Comparison of ENCODE assay signal across 23 cellular contexts in genomic region chr1:223785808-223786207, GRCh38. TPM values are rescaled to one million over a fixed set of nuclear protein-coding genes. Genes with fewer than 3 reads are reported as not detected.
DNase-seq lines count a peak whose midpoint lies in the region; ATAC-seq and TF ChIP-seq lines count a peak whose summit lies in the region.
"Had no signal": no experiment of that assay in that cellular context is flagged by ENCODE, and none has a peak within 500 bp of the region (broad histone marks: within the 10 kb centered on the region; RNA-seq: fewer than 3 reads in every experiment).

No MANE protein-coding gene starts in this region.

- H3K9me3 Mint-ChIP-seq in activated T-cell treated with anti-CD3 and anti-CD28 coated beads, Interleukin-2, amount 50 U/mL, for 72 hours, result no peaks in the 10 kb centered on the region
- no peaks in the 10 kb centered on the region for H3K9me3 Mint-ChIP-seq in naive thymus-derived CD4-positive, alpha-beta T cell
- no peaks in the 10 kb centered on the region for H3K9me3 Mint-ChIP-seq in CD8-positive, alpha-beta T cell
- H3K9me3 Mint-ChIP-seq: CD4-positive, CD25-positive, alpha-beta regulatory T cell; GM23338; stimulated activated memory B cell treated with anti-CD40 and anti-IgM and Interleukin-4, amounts not matched to agents 10 μg/mL and 1 μg/mL and 100 μg/mL, for 72 hours had no signal

- peak overlapping the region; percentile 6 for H3K27ac ChIP-seq in rectal smooth muscle tissue (ENCODE audit: low read depth, low read length)
- no peak overlapping the region for H3K27ac ChIP-seq in naive thymus-derived CD4-positive, alpha-beta T cell (ENCODE audit: low read depth, low read length)
- no peak overlapping the region for H3K27ac ChIP-seq in CD8-positive, alpha-beta T cell (ENCODE audit: low read depth, low read length)
- H3K27ac ChIP-seq: epithelial cell of prostate, heart right ventricle, lower lobe of right lung, skin epidermis had no signal

- H3K4me1 Mint-ChIP-seq in activated T-cell treated with anti-CD3 and anti-CD28 coated beads, Interleukin-2, amount 50 U/mL, for 72 hours (ENCODE audit: low read depth), result no peaks in the 10 kb centered on the region
- H3K4me1 Mint-ChIP-seq in naive thymus-derived CD4-positive, alpha-beta T cell, result peaks cover 0 to 6% (median 0%) of the 10 kb centered on the region in 7 donors
- no peaks in the 10 kb centered on the region for H3K4me1 Mint-ChIP-seq in CD8-positive, alpha-beta T cell (ENCODE audit: low read depth)
- H3K4me1 Mint-ChIP-seq: GM23338; stimulated activated memory B cell treated with anti-CD40 and anti-IgM and Interleukin-4, amounts not matched to agents 10 μg/mL and 1 μg/mL and 100 μg/mL, for 72 hours had no signal

- intact Hi-C loops in naive thymus-derived CD4-positive, alpha-beta T cell (cut with micrococcal nuclease), result no loop called here
- intact Hi-C loops in CD8-positive, alpha-beta T cell (cut with DNase I, micrococcal nuclease), result no loop called here

- no peak overlapping the region for H3K9ac ChIP-seq in rectal smooth muscle tissue (ENCODE audit: low read length)

- CTCF ChIA-PET in naive thymus-derived CD4-positive, alpha-beta T cell (lab: Charles Lee), result no interaction called here
- CTCF ChIA-PET in CD8-positive, alpha-beta T cell (lab: Charles Lee), result no interaction called here

- no peak for TF ChIP-seq CTCF in CD8-positive, alpha-beta T cell (IDR thresholded peaks at IDR 0.05)

- H3K27ac Mint-ChIP-seq in activated T-cell treated with anti-CD3 and anti-CD28 coated beads, Interleukin-2, amount 50 U/mL, for 72 hours, result peak overlapping the region; percentile 73
- H3K27ac Mint-ChIP-seq in naive thymus-derived CD4-positive, alpha-beta T cell, result no peak overlapping the region
- no peak overlapping the region for H3K27ac Mint-ChIP-seq in CD8-positive, alpha-beta T cell
- H3K27ac Mint-ChIP-seq: GM23338; nephron; stimulated activated memory B cell treated with anti-CD40 and anti-IgM and Interleukin-4, amounts not matched to agents 10 μg/mL and 1 μg/mL and 100 μg/mL, for 72 hours had no signal

- peaks cover 4 to 13% of the 10 kb centered on the region in 2 donors for H3K36me3 Mint-ChIP-seq in activated T-cell treated with anti-CD3 and anti-CD28 coated beads, Interleukin-2, amount 50 U/mL, for 72 hours (ENCODE audit: insufficient read depth in 2 of 2)
- peaks cover 8 to 37% (median 16%) of the 10 kb centered on the region in 5 donors for H3K36me3 Mint-ChIP-seq in naive thymus-derived CD4-positive, alpha-beta T cell
- peaks cover 59% of the 10 kb centered on the region for H3K36me3 Mint-ChIP-seq in CD8-positive, alpha-beta T cell

- peaks cover 8% of the 10 kb centered on the region for H3K36me3 ChIP-seq in rectal smooth muscle tissue (ENCODE audit: control insufficient read depth, insufficient read depth, low read length)
- H3K36me3 ChIP-seq in naive thymus-derived CD4-positive, alpha-beta T cell (ENCODE audit: control insufficient read depth in 2 of 3, insufficient read depth in 3 of 3, low read length in 3 of 3), result peaks cover 0 to 39% (median 7%) of the 10 kb centered on the region in 3 experiments
- peaks cover 16% of the 10 kb centered on the region for H3K36me3 ChIP-seq in CD8-positive, alpha-beta T cell (ENCODE audit: insufficient read depth, low read length)

- H3K27me3 Mint-ChIP-seq in activated T-cell treated with anti-CD3 and anti-CD28 coated beads, Interleukin-2, amount 50 U/mL, for 72 hours (ENCODE audit: low read depth), result no peaks in the 10 kb centered on the region
- H3K27me3 Mint-ChIP-seq in naive thymus-derived CD4-positive, alpha-beta T cell, result no peaks in the 10 kb centered on the region
- no peaks in the 10 kb centered on the region for H3K27me3 Mint-ChIP-seq in CD8-positive, alpha-beta T cell (ENCODE audit: low read depth)
- H3K27me3 Mint-ChIP-seq: CD4-positive, CD25-positive, alpha-beta regulatory T cell; stimulated activated memory B cell treated with anti-CD40 and anti-IgM and Interleukin-4, amounts not matched to agents 10 μg/mL and 1 μg/mL and 100 μg/mL, for 72 hours had no signal

- H3K4me1 ChIP-seq in rectal smooth muscle tissue (ENCODE audit: control insufficient read depth, insufficient read depth, low read length), result peaks cover 10% of the 10 kb centered on the region
- no peaks in the 10 kb centered on the region for H3K4me1 ChIP-seq in naive thymus-derived CD4-positive, alpha-beta T cell (ENCODE audit: control insufficient read depth in 2 of 2, insufficient read depth in 2 of 2, low read length in 2 of 2)
- H3K4me1 ChIP-seq in CD8-positive, alpha-beta T cell (ENCODE audit: insufficient read depth, low read length), result no peaks in the 10 kb centered on the region
- H3K4me1 ChIP-seq: heart right ventricle, lower lobe of right lung had no signal

- H3K4me3 Mint-ChIP-seq in activated T-cell treated with anti-CD3 and anti-CD28 coated beads, Interleukin-2, amount 50 U/mL, for 72 hours, result no peak overlapping the region
- no peak overlapping the region for H3K4me3 Mint-ChIP-seq in naive thymus-derived CD4-positive, alpha-beta T cell
- no peak overlapping the region for H3K4me3 Mint-ChIP-seq in CD8-positive, alpha-beta T cell
- H3K4me3 Mint-ChIP-seq: CD4-positive, CD25-positive, alpha-beta regulatory T cell; GM23338; nephron; stimulated activated memory B cell treated with anti-CD40 and anti-IgM and Interleukin-4, amounts not matched to agents 10 μg/mL and 1 μg/mL and 100 μg/mL, for 72 hours had no signal

- no peak for DNase-seq in activated T-cell treated with anti-CD3 and anti-CD28 coated beads, Interleukin-2, amount 50 U/mL, for 72 hours
- DNase-seq in activated T-cell treated with anti-CD3 and anti-CD28 coated beads for 4 hours (no peak), erythroblast (lab: John Stamatoyannopoulos, UW) (peak; percentile 28 to 48), DMS79 treated with DMSO at 0.1 percent for 48 hours (lab: John Stamatoyannopoulos, UW) (no peak)
- no peak for DNase-seq in naive thymus-derived CD4-positive, alpha-beta T cell
- no peak for DNase-seq in activated effector memory CD4-positive, alpha-beta T cell treated with Interleukin-2 at 50 U/mL for 16 hours
- no peak for DNase-seq in CD8-positive, alpha-beta T cell
- DNase-seq: activated naive CD4-positive, alpha-beta T cell treated with anti-CD3 and anti-CD28 coated beads, Interleukin-2, amount 50 U/mL, for 16 hours; CD4-positive, CD25-positive, alpha-beta regulatory T cell; DMS 273 treated with DMSO at 0.1 percent for 48 hours; EL; heart right ventricle; lower lobe of right lung; mucosa of descending colon; NCI-H1048; NCI-H1694 treated with DMSO at 0.1 percent for 48 hours; SIG-M5 had no signal

- TF ChIP-seq POLR2A in erythroblast (IDR thresholded peaks at IDR 0.05; ENCODE audit: low read length), result no peak

- POLR2A ChIA-PET in naive thymus-derived CD4-positive, alpha-beta T cell (lab: Charles Lee), result interaction anchor here (0.6 kb wide), 1 partner anchor 846 kb away, joined by 4 read pairs; no protein-coding TSS in a partner anchor
- POLR2A ChIA-PET in CD8-positive, alpha-beta T cell (lab: Charles Lee), result no interaction called here

- H3K9me3 ChIP-seq in naive thymus-derived CD4-positive, alpha-beta T cell (ENCODE audit: control insufficient read depth in 2 of 3, low read length in 3 of 3), result no peaks in the 10 kb centered on the region
- no peaks in the 10 kb centered on the region for H3K9me3 ChIP-seq in CD8-positive, alpha-beta T cell (ENCODE audit: low read length)
- H3K9me3 ChIP-seq: heart right ventricle, lower lobe of right lung, mucosa of descending colon had no signal

- no peak for ATAC-seq in activated T-cell treated with anti-CD3 and anti-CD28 coated beads, Interleukin-2, amount 50 U/mL, for 72 hours (replicated peaks in 1 of 2)
- no peak for ATAC-seq in naive thymus-derived CD4-positive, alpha-beta T cell
- no peak for ATAC-seq in CD8-positive, alpha-beta T cell
- ATAC-seq: GM23338; heart right ventricle; mucosa of descending colon; stimulated activated memory B cell treated with anti-CD40 and anti-IgM and Interleukin-4, amounts not matched to agents 10 μg/mL and 1 μg/mL and 100 μg/mL, for 72 hours had no signal

- no peak overlapping the region for H3K4me3 ChIP-seq in rectal smooth muscle tissue (ENCODE audit: low read length)
- H3K4me3 ChIP-seq in naive thymus-derived CD4-positive, alpha-beta T cell (ENCODE audit: low read length), result no peak overlapping the region
- no peak overlapping the region for H3K4me3 ChIP-seq in CD8-positive, alpha-beta T cell (ENCODE audit: low read depth, low read length)
- H3K4me3 ChIP-seq: GM23338, heart right ventricle, lower lobe of right lung, mucosa of descending colon, skin epidermis had no signal

- H3K27me3 ChIP-seq in rectal smooth muscle tissue (ENCODE audit: control insufficient read depth, insufficient read depth, low read length), result no peaks in the 10 kb centered on the region
- H3K27me3 ChIP-seq in naive thymus-derived CD4-positive, alpha-beta T cell (ENCODE audit: control insufficient read depth in 2 of 2, insufficient read depth in 2 of 2, low read length in 2 of 2), result no peaks in the 10 kb centered on the region
- no peaks in the 10 kb centered on the region for H3K27me3 ChIP-seq in CD8-positive, alpha-beta T cell (ENCODE audit: insufficient read depth, low read length)
- H3K27me3 ChIP-seq: heart right ventricle had no signal

RNA-seq across cellular contexts. Expression of gene TP53BP2, which starts 59.9 kb away (rescaled TPM):
- total RNA-seq in activated T-cell treated with anti-CD3 and anti-CD28 coated beads, Interleukin-2, amount 50 U/mL, for 72 hours, result 10 to 100 TPM; 54.6 to 58.1 TPM
- total RNA-seq in naive thymus-derived CD4-positive, alpha-beta T cell, result 100 to 1,000 TPM in 1 of 5 experiments, 10 to 100 TPM in 4; 30.3 to 120 (median 45.4) TPM
- 10 to 100 TPM in 1 of 2 donors, 1 to 10 TPM in 1; 8.4 to 20.5 TPM for polyA plus RNA-seq in naive thymus-derived CD4-positive, alpha-beta T cell
- 10 to 100 TPM; 96.1 to 98.3 TPM for total RNA-seq in CD8-positive, alpha-beta T cell

Comparison
In these comparisons a context has a peak if more than half of its experiments do, and no peak if none do; other contexts are left out.
1. DNase-seq: peak in erythroblast (2 of 2); none in activated T-cell treated with anti-CD3 and anti-CD28 coated beads, Interleukin-2, amount 50 U/mL, for 72 hours (0 of 2), activated T-cell treated with anti-CD3 and anti-CD28 coated beads for 4 hours (single experiment), naive thymus-derived CD4-positive, alpha-beta T cell (0 of 9), activated effector memory CD4-positive, alpha-beta T cell treated with Interleukin-2 at 50 U/mL for 16 hours (single experiment), DMS79 treated with DMSO at 0.1 percent for 48 hours (single experiment) and CD8-positive, alpha-beta T cell (0 of 7).